ENCODE assay signal across 7 cellular contexts in genomic region chr16:75267631-75268264, GRCh38. TPM values are rescaled to one million over a fixed set of nuclear protein-coding genes. Genes with fewer than 3 reads are reported as not detected.
DNase-seq lines count a peak whose midpoint lies in the region; ATAC-seq and TF ChIP-seq lines count a peak whose summit lies in the region.

No MANE protein-coding gene starts in this region.

- DNase-seq in LHCN-M2 (ENCODE audit: low read depth) (peak; percentile 90), RPMI7951 (ENCODE audit: low read depth) (peak; percentile 85), cardiac muscle cell (ENCODE audit: low read depth in 1 of 2, low spot score in 1 of 2) (peak in 1 of 2 donors; percentile 90), thyroid gland (peak; percentile 97 to 98), DMS114 treated with DMSO at 0.1 percent for 48 hours (lab: John Stamatoyannopoulos, UW; ENCODE audit: unreplicated experiment) (no peak)

- peaks cover 3% of the 10 kb centered on the region for H3K36me3 ChIP-seq in cardiac muscle cell
- H3K36me3 ChIP-seq in thyroid gland: no peaks in the 10 kb centered on the region

- H3K4me1 ChIP-seq in cardiac muscle cell (ENCODE audit: low read depth) (peaks cover 41% of the 10 kb centered on the region), thyroid gland (peaks cover 39 to 42% of the 10 kb centered on the region in 2 donors)

- H3K4me3 ChIP-seq in cardiac muscle cell (no peak overlapping the region), thyroid gland (replicated peaks in 1 of 3) (no peak overlapping the region)

- H3K27ac ChIP-seq in cardiac muscle cell (peak overlapping the region; percentile 91), thyroid gland (peak overlapping the region; percentile 91 to 96 (median 94))

- H3K9me3 ChIP-seq in cardiac muscle cell (ENCODE audit: low read depth) (no peaks in the 10 kb centered on the region), thyroid gland (no peaks in the 10 kb centered on the region)

- no peak for TF ChIP-seq CTCF in cardiac muscle cell (IDR thresholded peaks at IDR 0.05; ENCODE audit: low read depth, low read length)
- TF ChIP-seq CTCF in thyroid gland (IDR thresholded peaks at IDR 0.05): no peak

- 37 to 44% methylated on average over 7 to 9 of the region's 10 CpGs for WGBS in thyroid gland, 2 donors

- ATAC-seq in HG02571 (IDR thresholded peaks at IDR 0.05; ENCODE audit: unreplicated experiment) (no peak), HG03095 (IDR thresholded peaks at IDR 0.05; ENCODE audit: unreplicated experiment) (no peak)

- H3K27me3 ChIP-seq in cardiac muscle cell: no peaks in the 10 kb centered on the region
- H3K27me3 ChIP-seq in thyroid gland: no peaks in the 10 kb centered on the region

- intact Hi-C loops in thyroid gland (cut with DNase I): no loop called here

- TF ChIP-seq POLR2A in thyroid gland (IDR thresholded peaks at IDR 0.05): peak in 1 of 2 donors; percentile 63

RNA-seq across cellular contexts. Expression of gene BCAR1, which starts 16.3 kb away (rescaled TPM):
- total RNA-seq in LHCN-M2 (2014; rRNA removed): 67.9 and 96.1 TPM in 2 replicates
- polyA plus RNA-seq in LHCN-M2 (2012): 66.4 TPM
- total RNA-seq in RPMI7951 (2014; rRNA removed; shearing (Covaris generic)): 19.7 and 20.3 TPM in 2 replicates
- 105 and 121 TPM in 2 replicates for total RNA-seq in cardiac muscle cell
- 83.7 and 106 TPM in 2 replicates for polyA plus RNA-seq in cardiac muscle cell
- 10 to 100 TPM; 51.1 to 89.9 (median 71.3) TPM for total RNA-seq in thyroid gland

RNA-seq across cellular contexts. Expression of gene CTRB1, which starts 49.0 kb away (rescaled TPM):
- not detected in 2 replicates for total RNA-seq in LHCN-M2 (2014; rRNA removed)
- polyA plus RNA-seq in LHCN-M2 (2012): not detected
- not detected in 2 replicates for total RNA-seq in RPMI7951 (2014; rRNA removed; shearing (Covaris generic))
- not detected in 2 replicates for total RNA-seq in cardiac muscle cell
- 0.22 and 1.1 TPM in 2 replicates for polyA plus RNA-seq in cardiac muscle cell
- not detected for total RNA-seq in thyroid gland
